11 cellular contexts compared by ENCODE assay signal in genomic region chr3:170420307-170420821, GRCh38. TPM values are rescaled to one million over a fixed set of nuclear protein-coding genes. Genes with fewer than 3 reads are reported as not detected.
DNase-seq lines count a peak whose midpoint lies in the region; ATAC-seq lines count a peak whose summit lies in the region.
"Had no signal": no experiment of that assay in that cellular context is flagged by ENCODE, and none has a peak within 500 bp of the region (broad histone marks: within the 10 kb centered on the region; RNA-seq: fewer than 3 reads in every experiment).

No MANE protein-coding gene starts in this region.

- peak; percentile 53 for ATAC-seq in left ventricle myocardium superior

- H3K27ac ChIP-seq in CD4-positive, alpha-beta memory T cell (ENCODE audit: low read depth, low read length) = no peak overlapping the region
- no peak overlapping the region for H3K27ac ChIP-seq in trophoblast cell (ENCODE audit: low read depth, low read length)

- H3K23ac ChIP-seq in trophoblast cell (ENCODE audit: low read length) = no peak overlapping the region

- H3K18ac ChIP-seq in trophoblast cell (ENCODE audit: low read length) = no peak overlapping the region

- no peak overlapping the region for H3K4ac ChIP-seq in trophoblast cell (ENCODE audit: low read depth, low read length)

- H3K4me3 Mint-ChIP-seq in CD4-positive, alpha-beta memory T cell = peak overlapping the region in 7 of 8 donors; percentile 33 to 75 (median 63)
- H3K4me3 Mint-ChIP-seq: activated naive CD8-positive, alpha-beta T cell treated with anti-CD3 and anti-CD28 coated beads, Interleukin-2, amount 10 ng/mL, durations not matched to agents 7 days and 5 days had no signal

- H2BK120ac ChIP-seq in trophoblast cell (ENCODE audit: insufficient read depth, low read length, poor library complexity) = no peak overlapping the region

- no peaks in the 10 kb centered on the region for H3K9me3 ChIP-seq in CD4-positive, alpha-beta memory T cell (ENCODE audit: control insufficient read depth in 1 of 2, low read length in 2 of 2)
- H3K9me3 ChIP-seq in adipocyte (ENCODE audit: control insufficient read depth, low read length) (no peaks in the 10 kb centered on the region), trophoblast cell (ENCODE audit: insufficient read depth, low read depth, low read length) (peaks cover 5% of the 10 kb centered on the region)

- no CpG with 5 or more reads among the region's 17 CpGs for WGBS in trophoblast cell (ENCODE audit: extremely low coverage, insufficient coverage, insufficient read length)

- no peaks in the 10 kb centered on the region for H3K36me3 ChIP-seq in CD4-positive, alpha-beta memory T cell (ENCODE audit: insufficient read depth, low read length)
- H3K36me3 ChIP-seq in adipocyte (ENCODE audit: control insufficient read depth, insufficient read depth, low read length, severe bottlenecking) = peaks cover 24% of the 10 kb centered on the region
- H3K36me3 ChIP-seq in trophoblast cell (ENCODE audit: control insufficient read depth in 1 of 2, insufficient read depth in 2 of 2, low read length in 2 of 2) = no peaks in the 10 kb centered on the region

- peaks cover 8 to 13% (median 11%) of the 10 kb centered on the region in 4 donors for H3K4me1 Mint-ChIP-seq in CD4-positive, alpha-beta memory T cell

- no peaks in the 10 kb centered on the region for H3K9me3 Mint-ChIP-seq in CD4-positive, alpha-beta memory T cell
- H3K9me3 Mint-ChIP-seq: activated naive CD8-positive, alpha-beta T cell treated with anti-CD3 and anti-CD28 coated beads, Interleukin-2, amount 10 ng/mL, durations not matched to agents 7 days and 5 days had no signal

- no peak overlapping the region for H4K8ac ChIP-seq in trophoblast cell (ENCODE audit: low read depth, low read length)

- no peak overlapping the region for H2BK12ac ChIP-seq in trophoblast cell (ENCODE audit: low read length)

- intact Hi-C loops in CD4-positive, alpha-beta memory T cell (cut with micrococcal nuclease) = no loop called here
- intact Hi-C loops in left ventricle myocardium superior (cut with micrococcal nuclease) = no loop called here

- H3K14ac ChIP-seq in trophoblast cell (ENCODE audit: low read length) = no peak overlapping the region

- H3K27ac Mint-ChIP-seq in CD4-positive, alpha-beta memory T cell = peak overlapping the region in 1 of 7 donors; percentile 42
- H3K27ac Mint-ChIP-seq: activated naive CD8-positive, alpha-beta T cell treated with anti-CD3 and anti-CD28 coated beads, Interleukin-2, amount 10 ng/mL, durations not matched to agents 7 days and 5 days had no signal

- H3K36me3 Mint-ChIP-seq in CD4-positive, alpha-beta memory T cell = no peaks in the 10 kb centered on the region

- H3K4me3 ChIP-seq in CD4-positive, alpha-beta memory T cell (ENCODE audit: low read length in 2 of 2) = no peak overlapping the region
- H3K4me3 ChIP-seq in adipocyte (ENCODE audit: low read length) = peak overlapping the region; percentile 92
- H3K4me3 ChIP-seq in trophoblast cell (ENCODE audit: low read depth, low read length) = no peak overlapping the region

- no peaks in the 10 kb centered on the region for H3K79me1 ChIP-seq in trophoblast cell (ENCODE audit: low read length)

- CTCF ChIA-PET in CD4-positive, alpha-beta memory T cell (lab: Charles Lee; ENCODE audit: partially characterized antibody) = no interaction called here

- peak overlapping the region; percentile 76 for H3K4me2 ChIP-seq in trophoblast cell (ENCODE audit: low read length)

- H3K27me3 Mint-ChIP-seq in CD4-positive, alpha-beta memory T cell = peaks cover 33 to 34% of the 10 kb centered on the region in 2 donors

- peaks cover 9% of the 10 kb centered on the region for H3K27me3 ChIP-seq in CD4-positive, alpha-beta memory T cell (ENCODE audit: insufficient read depth, low read length)
- no peaks in the 10 kb centered on the region for H3K27me3 ChIP-seq in adipocyte (replicated peaks; ENCODE audit: control insufficient read depth, insufficient read depth, low read length)
- H3K27me3 ChIP-seq in trophoblast cell (ENCODE audit: insufficient read depth, low read length) = peaks cover 9% of the 10 kb centered on the region

- H4K12ac ChIP-seq in trophoblast cell (ENCODE audit: low read depth, low read length) = no peak overlapping the region

- POLR2A ChIA-PET in CD4-positive, alpha-beta memory T cell (lab: Charles Lee; ENCODE audit: partially characterized antibody) = no interaction called here

- no peak overlapping the region for H2BK5ac ChIP-seq in trophoblast cell (ENCODE audit: low read depth, low read length, poor library complexity)

- no peak for DNase-seq in CD4-positive, alpha-beta memory T cell
- no peak for DNase-seq in adipocyte (ENCODE audit: low read depth)
- no peak for DNase-seq in left ventricle myocardium superior
- no peak for DNase-seq in trophoblast cell
- no peak for DNase-seq in hippocampal formation (lab: John Stamatoyannopoulos, UW)
- DNase-seq in stimulated activated CD4-positive, alpha-beta T cell treated with anti-CD3 and anti-CD28 coated beads, Interleukin-15, amount 100 ng/mL, for 24 hours = no peak
- no peak for DNase-seq in NCI-H2029 (lab: John Stamatoyannopoulos, UW)
- no peak for DNase-seq in EL
- DNase-seq: activated naive CD8-positive, alpha-beta T cell treated with anti-CD3 and anti-CD28 coated beads, Interleukin-2, amount 10 ng/mL, durations not matched to agents 7 days and 5 days; NCI-H2171; T-helper 1 cell had no signal

- no peak overlapping the region for H4K91ac ChIP-seq in trophoblast cell (ENCODE audit: low read depth, low read length)

- peaks cover 22% of the 10 kb centered on the region for H3K4me1 ChIP-seq in CD4-positive, alpha-beta memory T cell (ENCODE audit: insufficient read depth, low read length)
- H3K4me1 ChIP-seq in adipocyte (ENCODE audit: control insufficient read depth, insufficient read depth, low read length) (peaks cover 25% of the 10 kb centered on the region), trophoblast cell (ENCODE audit: control insufficient read depth in 1 of 2, insufficient read depth in 2 of 2, low read length in 2 of 2) (peaks cover 0 to 7% of the 10 kb centered on the region in 2 experiments)

- H2AK5ac ChIP-seq in trophoblast cell (ENCODE audit: low read length) = no peak overlapping the region

- H3K9ac ChIP-seq in adipocyte (ENCODE audit: low read length) (peak overlapping the region; percentile 91), trophoblast cell (ENCODE audit: low read length) (no peak overlapping the region)

- no peak overlapping the region for H2AFZ ChIP-seq in trophoblast cell (ENCODE audit: insufficient read depth, low read length, poor library complexity)

- no peaks in the 10 kb centered on the region for H3K79me2 ChIP-seq in trophoblast cell (ENCODE audit: control insufficient read depth, insufficient read depth, low read length, poor library complexity)

RNA-seq across cellular contexts. Expression of gene CLDN11, which starts 1.7 kb away (rescaled TPM):
- under 1 TPM; 0.32 to 0.33 TPM for total RNA-seq in CD4-positive, alpha-beta memory T cell
- polyA plus RNA-seq in CD4-positive, alpha-beta memory T cell = not detected
- 4.2 TPM for total RNA-seq in left ventricle myocardium superior
- 0.27 and 0.35 TPM in 2 replicates for polyA plus RNA-seq in trophoblast cell (2013)
- total RNA-seq: activated naive CD8-positive, alpha-beta T cell treated with anti-CD3 and anti-CD28 coated beads, Interleukin-2, amount 10 ng/mL, durations not matched to agents 7 days and 5 days had no signal
